Comparison of ENCODE assay signal across 17 cellular contexts in genomic region chr4:3010998-3011397, GRCh38. TPM values are rescaled to one million over a fixed set of nuclear protein-coding genes. Genes with fewer than 3 reads are reported as not detected.
A peak's percentile ranks its signal among the peaks of the same experiment; 100 is the strongest.
DNase-seq lines count a peak whose midpoint lies in the region; TF ChIP-seq lines count a peak whose summit lies in the region.
"Had no signal": no experiment of that assay in that cellular context is flagged by ENCODE, and none has a peak within 500 bp of the region (broad histone marks: within the 10 kb centered on the region; RNA-seq: fewer than 3 reads in every experiment).

No MANE protein-coding gene starts in this region.

- CTCF ChIA-PET in mammary epithelial cell (lab: Charles Lee; ENCODE audit: low non-redundant PET) = no interaction called here

- H3K36me3 ChIP-seq in mammary epithelial cell (ENCODE audit: insufficient read depth, low read length) = no peaks in the 10 kb centered on the region
- no peaks in the 10 kb centered on the region for H3K36me3 ChIP-seq in subcutaneous abdominal adipose tissue (ENCODE audit: control insufficient read depth in 5 of 5, insufficient read depth in 5 of 5, low read length in 5 of 5)
- H3K36me3 ChIP-seq in BE2C = no peaks in the 10 kb centered on the region

- WGBS in mammary epithelial cell (ENCODE audit: low coverage, missing lambda C conversion rate) = 100% methylated on average over 5 of the region's 5 CpGs

- DNase-seq in HFF-Myc (ENCODE audit: extremely low read depth, low read depth) (peak; percentile 57), mammary epithelial cell (peak; percentile 55), iris pigment epithelial cell (ENCODE audit: low read depth) (peak; percentile 67), GM19240 (ENCODE audit: insufficient read length, low spot score) (no peak), BE2C (no peak)
- no peak for DNase-seq in activated CD4-positive, alpha-beta T cell treated with anti-CD3 and anti-CD28 coated beads, Interleukin-2, amount 50 U/mL, for 48 hours
- no peak for DNase-seq in activated CD4-positive, CD25-positive, alpha-beta regulatory T cell (lab: John Stamatoyannopoulos, UW)
- DNase-seq: activated CD4-positive, alpha-beta T cell treated with anti-CD3 and anti-CD28 coated beads for 1 hour; COR-L47; mesendoderm; NCI-H2029; stimulated activated CD4-positive, alpha-beta T cell treated with anti-CD3 and anti-CD28 coated beads, Interleukin-4, amount 100 ng/mL, for 4 hours; stimulated activated naive CD8-positive, alpha-beta T cell treated with anti-CD3 and anti-CD28 coated beads, Interleukin-15, amount 100 ng/mL, for 72 hours had no signal

- no peaks in the 10 kb centered on the region for H3K79me2 ChIP-seq in mammary epithelial cell (ENCODE audit: insufficient read depth, low read length)
- H3K79me2 ChIP-seq: parathyroid adenoma had no signal

- dilution Hi-C loops in mammary epithelial cell (cut with HindIII; ENCODE audit: low sequenced_read_pairs) = no loop called here

- H3K9me3 ChIP-seq in mammary epithelial cell (replicated peaks; ENCODE audit: insufficient read depth, low read length) = no peaks in the 10 kb centered on the region
- H3K9me3 ChIP-seq in subcutaneous abdominal adipose tissue (ENCODE audit: control insufficient read depth in 5 of 5, low read length in 5 of 5) = no peaks in the 10 kb centered on the region
- no peaks in the 10 kb centered on the region for H3K9me3 ChIP-seq in BE2C

- intact Hi-C loops in mammary epithelial cell (cut with micrococcal nuclease) = loop anchor here (1.0 kb wide), 1 partner anchor 48 kb away; the partner anchor contains the start of genes GRK4 and NOP14

- H3K27ac ChIP-seq in mammary epithelial cell (ENCODE audit: insufficient read depth, low read depth, low read length) (peak overlapping the region; percentile 12), subcutaneous abdominal adipose tissue (ENCODE audit: low read depth, low read length) (peak overlapping the region; percentile 13)
- H3K27ac ChIP-seq: parathyroid adenoma had no signal

- H3K9ac ChIP-seq in mammary epithelial cell (ENCODE audit: insufficient read depth, low read length) = no peak overlapping the region
- H3K9ac ChIP-seq in subcutaneous abdominal adipose tissue (ENCODE audit: low read length in 5 of 5) = no peak overlapping the region
- H3K9ac ChIP-seq: parathyroid adenoma had no signal

- H3K4me1 ChIP-seq in mammary epithelial cell (ENCODE audit: insufficient read depth, low read length) (peaks cover 14% of the 10 kb centered on the region), subcutaneous abdominal adipose tissue (ENCODE audit: control insufficient read depth in 5 of 5, insufficient read depth in 5 of 5, low read length in 5 of 5) (peaks cover 0 to 15% (median 11%) of the 10 kb centered on the region in 5 donors), BE2C (no peaks in the 10 kb centered on the region)
- H3K4me1 ChIP-seq: parathyroid adenoma had no signal

- no peak for TF ChIP-seq CTCF in HFF-Myc (IDR thresholded peaks at IDR 0.05; ENCODE audit: low read depth, low read length, missing control alignments)
- TF ChIP-seq CTCF in mammary epithelial cell (conservative IDR thresholded peaks at IDR 0.05 in 1 of 2, IDR thresholded peaks at IDR 0.05 in 1 of 2; ENCODE audit: extremely low read depth in 1 of 2, insufficient read depth in 1 of 2, low read depth in 1 of 2, low read length in 2 of 2) = no peak
- no peak for TF ChIP-seq CTCF in BE2C (IDR thresholded peaks at IDR 0.05; ENCODE audit: low read depth, low read length)

- no TSS peak for BruUV-seq in mammary epithelial cell (replicated peaks; lab: Mats Ljungman, UMichigan)

- in situ Hi-C loops in mammary epithelial cell (cut with MboI; ENCODE audit: low sequenced_read_pairs in 2 of 2) = no loop called here

- no peak overlapping the region for H3K4me2 ChIP-seq in mammary epithelial cell (ENCODE audit: insufficient read depth, low read depth, low read length)
- H3K4me2 ChIP-seq: GM23338 had no signal

- H3K27me3 ChIP-seq in mammary epithelial cell (ENCODE audit: insufficient read depth, low read length) (no peaks in the 10 kb centered on the region), subcutaneous abdominal adipose tissue (ENCODE audit: control insufficient read depth in 5 of 5, insufficient read depth in 4 of 5, low read length in 5 of 5) (no peaks in the 10 kb centered on the region), BE2C (no peaks in the 10 kb centered on the region)

- H2AFZ ChIP-seq in mammary epithelial cell (ENCODE audit: low read depth, low read length) = no peak overlapping the region
- H2AFZ ChIP-seq: parathyroid adenoma had no signal

- H4K20me1 ChIP-seq in mammary epithelial cell (ENCODE audit: insufficient read depth, low read length) = no peaks in the 10 kb centered on the region

- H3K4me3 ChIP-seq in HFF-Myc (replicated peaks; ENCODE audit: low read depth, low read length) (no peak overlapping the region), mammary epithelial cell (replicated peaks in 1 of 3; ENCODE audit: insufficient read depth in 1 of 3, low read depth in 2 of 3, low read length in 3 of 3) (no peak overlapping the region), subcutaneous abdominal adipose tissue (ENCODE audit: low read depth in 1 of 5, low read length in 5 of 5) (no peak overlapping the region), BE2C (ENCODE audit: low read depth, low read length) (no peak overlapping the region)
- H3K4me3 ChIP-seq: GM23338, K562 had no signal

RNA-seq across cellular contexts. Expression of gene GRK4, which starts 47.6 kb away (rescaled TPM):
- 1 to 10 TPM; 5.4 to 6.8 TPM for total RNA-seq in mammary epithelial cell
- 2.1 TPM for polyA plus RNA-seq in mammary epithelial cell
- polyA minus RNA-seq in mammary epithelial cell = not detected
- polyA plus RNA-seq in BE2C (2012; ENCODE audit: insufficient read depth, insufficient read length, low read depth) = 3.8 TPM

RNA-seq across cellular contexts. Expression of gene NOP14, which starts 47.8 kb away (rescaled TPM):
- total RNA-seq in mammary epithelial cell = 10 to 100 TPM; 22.8 to 40.0 TPM
- 16.1 TPM for polyA plus RNA-seq in mammary epithelial cell
- 37.5 TPM for polyA minus RNA-seq in mammary epithelial cell
- polyA plus RNA-seq in BE2C (2012; ENCODE audit: insufficient read depth, insufficient read length, low read depth) = 44.8 TPM

Comparison
In these comparisons a context has a peak if more than half of its experiments do, and no peak if none do; other contexts are left out.
1. DNase-seq: peak in HFF-Myc (single experiment), mammary epithelial cell (single experiment) and iris pigment epithelial cell (single experiment); none in GM19240 (single experiment), activated CD4-positive, alpha-beta T cell treated with anti-CD3 and anti-CD28 coated beads, Interleukin-2, amount 50 U/mL, for 48 hours (0 of 2), activated CD4-positive, CD25-positive, alpha-beta regulatory T cell (0 of 4) and BE2C (single experiment).